In genomic region chr15:79923068-79923514, GRCh38 we compare ENCODE assay signal across 1 cellular context.
TF ChIP-seq lines count a peak whose summit lies in the region.

No MANE protein-coding gene starts in this region.

TF ChIP-seq in K562, 482 proteins besides CTCF, POLR2A, EP300 and RAD21 (continued from another document and continues in another):
- TF ChIP-seq CLOCK (CRISPR knock-in tag; IDR thresholded peaks at IDR 0.05; ENCODE audit: borderline replicate concordance), result no peak
- TF ChIP-seq ZNF165 (CRISPR knock-in tag; IDR thresholded peaks at IDR 0.05; ENCODE audit: borderline replicate concordance), result peak; percentile 41; the same call in 1 of the 2 replicates
- no peak for TF ChIP-seq ZNF668 (CRISPR knock-in tag; IDR thresholded peaks at IDR 0.05)
- TF ChIP-seq GMEB1 (CRISPR knock-in tag; IDR thresholded peaks at IDR 0.05), result no peak
- TF ChIP-seq ZNF311 (CRISPR knock-in tag; IDR thresholded peaks at IDR 0.05), result no peak
- no peak for TF ChIP-seq YBX1 (IDR thresholded peaks at IDR 0.05)
- TF ChIP-seq ZNF146 (CRISPR knock-in tag; IDR thresholded peaks at IDR 0.05; ENCODE audit: unreplicated experiment), result no peak
- TF ChIP-seq FUS (optimal IDR thresholded peaks at IDR 0.05; ENCODE audit: low read depth, low read length), result no peak
- TF ChIP-seq IFI16 (CRISPR knock-in tag; IDR thresholded peaks at IDR 0.05), result no peak
- no peak for TF ChIP-seq KLF6 (CRISPR knock-in tag; IDR thresholded peaks at IDR 0.05; ENCODE audit: borderline replicate concordance)
- no peak for TF ChIP-seq ZKSCAN8 (CRISPR knock-in tag; IDR thresholded peaks at IDR 0.05)
- no peak for TF ChIP-seq JUND (IDR thresholded peaks at IDR 0.05; ENCODE audit: borderline replicate concordance, low read depth, low read length)
- TF ChIP-seq JUND (tag; IDR thresholded peaks at IDR 0.05; ENCODE audit: borderline replicate concordance, low read depth, low read length), result no peak; the same call in 2 of the 3 replicates
- TF ChIP-seq SMARCC2 (IDR thresholded peaks at IDR 0.05; ENCODE audit: low read depth), result no peak
- TF ChIP-seq KLF10 (CRISPR knock-in tag; IDR thresholded peaks at IDR 0.05), result no peak
- no peak for TF ChIP-seq ZNF699 (CRISPR knock-in tag; IDR thresholded peaks at IDR 0.05; ENCODE audit: insufficient replicate concordance)
- TF ChIP-seq HINFP (tag; conservative IDR thresholded peaks at IDR 0.05; ENCODE audit: low read depth), result no peak
- no peak for TF ChIP-seq LEF1 (IDR thresholded peaks at IDR 0.05)
- no peak for TF ChIP-seq HMG20A (CRISPR knock-in tag; conservative IDR thresholded peaks at IDR 0.05)
- no peak for TF ChIP-seq ILK (tag; IDR thresholded peaks at IDR 0.05; ENCODE audit: borderline replicate concordance, low read depth)
- no peak for TF ChIP-seq BCL6 (CRISPR knock-in tag; IDR thresholded peaks at IDR 0.05)
- TF ChIP-seq SIN3B (IDR thresholded peaks at IDR 0.05; ENCODE audit: low read depth), result no peak
- TF ChIP-seq GABPA (tag; conservative IDR thresholded peaks at IDR 0.05; ENCODE audit: low read depth), result no peak
- TF ChIP-seq ELF4 (CRISPR knock-in tag; IDR thresholded peaks at IDR 0.05), result no peak
- TF ChIP-seq ATF3 (IDR thresholded peaks at IDR 0.05), result no peak
- TF ChIP-seq ATF3 (CRISPR knock-in tag; conservative IDR thresholded peaks at IDR 0.05), result no peak
- no peak for TF ChIP-seq HLTF (IDR thresholded peaks at IDR 0.05)
- TF ChIP-seq TAF7 (tag; IDR thresholded peaks at IDR 0.05), result no peak
- no peak for TF ChIP-seq NFE2 (IDR thresholded peaks at IDR 0.05; ENCODE audit: low read depth)
- TF ChIP-seq DLX4 (CRISPR knock-in tag; IDR thresholded peaks at IDR 0.05), result no peak
- TF ChIP-seq NCOA1 (IDR thresholded peaks at IDR 0.05; ENCODE audit: low read depth), result no peak
- no peak for TF ChIP-seq FOXK2 (conservative IDR thresholded peaks at IDR 0.05 in 1 of 2, IDR thresholded peaks at IDR 0.05 in 1 of 2; ENCODE audit: low read depth in 2 of 2)
- TF ChIP-seq ZNF707 (CRISPR knock-in tag; conservative IDR thresholded peaks at IDR 0.05), result no peak
- TF ChIP-seq ESRRB (CRISPR knock-in tag; IDR thresholded peaks at IDR 0.05; ENCODE audit: borderline replicate concordance), result no peak
- no peak; the same call in 1 of the 2 replicates for TF ChIP-seq ETV1 (tag; conservative IDR thresholded peaks at IDR 0.05; ENCODE audit: low read depth)
- TF ChIP-seq KLF13 (tag; IDR thresholded peaks at IDR 0.05; ENCODE audit: borderline replicate concordance, low read depth), result no peak
- no peak for TF ChIP-seq ZNF347 (CRISPR knock-in tag; IDR thresholded peaks at IDR 0.05; ENCODE audit: low read depth)
- TF ChIP-seq TBL1XR1 (IDR thresholded peaks at IDR 0.05; ENCODE audit: low read length in 2 of 2), result no peak
- TF ChIP-seq SIN3A (IDR thresholded peaks at IDR 0.05; ENCODE audit: borderline replicate concordance in 2 of 2, control insufficient read depth in 1 of 2, low read depth in 2 of 2, low read length in 2 of 2), result peak; percentile 58 to 60; a peak in 1 of 4 replicates
- TF ChIP-seq AFF1 (IDR thresholded peaks at IDR 0.05; ENCODE audit: low read depth in 1 of 2, partially characterized antibody in 2 of 2), result no peak
- TF ChIP-seq LARP7 (IDR thresholded peaks at IDR 0.05), result no peak
- TF ChIP-seq SAFB (IDR thresholded peaks at IDR 0.05; ENCODE audit: borderline replicate concordance, low read depth, low read length), result no peak
- TF ChIP-seq ZBTB17 (CRISPR knock-in tag; IDR thresholded peaks at IDR 0.05), result no peak
- no peak for TF ChIP-seq BRCA1 (IDR thresholded peaks at IDR 0.05)
- TF ChIP-seq BRCA1 (CRISPR knock-in tag; IDR thresholded peaks at IDR 0.05), result no peak
- no peak for TF ChIP-seq ZFP1 (CRISPR knock-in tag; IDR thresholded peaks at IDR 0.05)
- no peak for TF ChIP-seq SRSF7 (optimal IDR thresholded peaks at IDR 0.05; ENCODE audit: low read depth, low read length)
- TF ChIP-seq ZNF407 (IDR thresholded peaks at IDR 0.05; ENCODE audit: low read depth), result no peak
- TF ChIP-seq SMARCE1 (IDR thresholded peaks at IDR 0.05), result no peak
- 0 out of 2 replicates have a peak, but pooled peaks have one; percentile 32 for TF ChIP-seq THAP7 (CRISPR knock-in tag; IDR thresholded peaks at IDR 0.05)
- TF ChIP-seq DMBX1 (CRISPR knock-in tag; IDR thresholded peaks at IDR 0.05; ENCODE audit: borderline replicate concordance), result no peak
